ENCODE assay signal across 10 cellular contexts in the genomic region with DNA sequence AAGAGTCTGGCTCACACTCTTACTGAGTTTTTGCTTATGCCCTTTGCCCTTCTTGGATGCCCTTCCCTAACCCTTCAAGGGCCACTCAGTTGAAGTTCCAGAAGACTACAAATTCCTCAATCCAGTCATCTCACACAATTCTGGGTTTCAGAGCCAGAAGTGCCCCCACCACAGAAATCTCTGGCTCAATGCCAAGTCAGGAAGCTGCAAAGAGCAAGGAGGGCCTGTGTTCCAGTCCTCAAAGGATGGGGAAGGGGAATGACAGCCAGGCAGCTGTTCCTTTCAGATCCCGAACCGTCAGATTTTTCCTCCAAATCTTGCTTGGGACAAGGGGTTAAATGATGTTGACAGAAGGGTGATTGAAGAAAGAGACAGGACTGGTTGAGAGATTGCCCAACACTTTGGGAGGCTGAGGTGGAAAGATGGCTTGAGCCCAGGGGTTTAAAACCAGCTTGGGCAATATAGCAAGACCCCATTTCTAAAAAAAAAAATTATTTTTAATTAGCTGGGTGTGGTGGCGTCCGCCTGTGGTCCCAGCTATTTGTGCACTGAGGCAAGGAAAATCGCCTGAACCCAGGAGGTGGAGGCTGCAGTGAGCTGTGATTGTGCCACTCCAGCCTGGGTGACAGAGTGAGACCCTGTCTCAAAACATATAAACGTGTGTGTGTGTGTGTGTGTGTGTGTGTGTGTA. TPM values are rescaled to one million over a fixed set of nuclear protein-coding genes. Genes with fewer than 3 reads are reported as not detected.
DNase-seq lines count a peak whose midpoint lies in the region; ATAC-seq and TF ChIP-seq lines count a peak whose summit lies in the region.
"Had no signal": no experiment of that assay in that cellular context is flagged by ENCODE, and none has a peak within 500 bp of the region (broad histone marks: within the 10 kb centered on the region; RNA-seq: fewer than 3 reads in every experiment).

No MANE protein-coding gene starts in this region.

- no peak overlapping the region for H3K27ac ChIP-seq in SU-DHL-6 (ENCODE audit: low read depth, low read length)

- H3K4me2 ChIP-seq in SU-DHL-6 (ENCODE audit: low read depth, low read length, poor library complexity, severe bottlenecking) = peak overlapping the region; percentile 96

- TF ChIP-seq CTCF in SU-DHL-6 (IDR thresholded peaks at IDR 0.05; ENCODE audit: insufficient read depth, low read length, poor library complexity, severe bottlenecking) = no peak
- TF ChIP-seq CTCF in fibroblast of villous mesenchyme (IDR thresholded peaks at IDR 0.05; ENCODE audit: insufficient read depth, low read depth, low read length) = no peak

- no peak for DNase-seq in T-helper 1 cell
- no peak for DNase-seq in fibroblast of villous mesenchyme (ENCODE audit: low read depth)
- no peak for DNase-seq in amniotic stem cell (lab: John Stamatoyannopoulos, UW)
- no peak for DNase-seq in left lobe of liver (ENCODE audit: low spot score)
- DNase-seq: occipital lobe had no signal

- no peaks in the 10 kb centered on the region for H3K36me3 ChIP-seq in SU-DHL-6 (ENCODE audit: low read length)

- H3F3A ChIP-seq in SU-DHL-6 (ENCODE audit: insufficient read depth) = peaks cover 13% of the 10 kb centered on the region; the same call in 1 of the 2 replicates

- peak overlapping the region; percentile 80 for H3K4me3 Mint-ChIP-seq in T-helper 1 cell treated with Interleukin-12 subunit alpha and Interleukin-12 subunit beta and Interleukin-4 antibody, amounts not matched to agents 30 μg/mL and 1 μg/mL, for 36 hours
- H3K4me3 Mint-ChIP-seq in stimulated activated memory B cell treated with anti-CD40 and anti-IgM and Interleukin-4, amounts not matched to agents 10 μg/mL and 1 μg/mL and 100 μg/mL, for 72 hours = peak overlapping the region; percentile 82

- no peaks in the 10 kb centered on the region for H4K20me1 ChIP-seq in SU-DHL-6 (ENCODE audit: low read depth, low read length)

- peak overlapping the region; percentile 26 for H3K27ac Mint-ChIP-seq in T-helper 1 cell treated with Interleukin-12 subunit alpha and Interleukin-12 subunit beta and Interleukin-4 antibody, amounts not matched to agents 30 μg/mL and 1 μg/mL, for 36 hours
- peak overlapping the region; percentile 75 for H3K27ac Mint-ChIP-seq in stimulated activated memory B cell treated with anti-CD40 and anti-IgM and Interleukin-4, amounts not matched to agents 10 μg/mL and 1 μg/mL and 100 μg/mL, for 72 hours

- peaks cover 13% of the 10 kb centered on the region for H3K4me1 Mint-ChIP-seq in T-helper 1 cell treated with Interleukin-12 subunit alpha and Interleukin-12 subunit beta and Interleukin-4 antibody, amounts not matched to agents 30 μg/mL and 1 μg/mL, for 36 hours (ENCODE audit: low read depth)
- peaks cover 22% of the 10 kb centered on the region for H3K4me1 Mint-ChIP-seq in stimulated activated memory B cell treated with anti-CD40 and anti-IgM and Interleukin-4, amounts not matched to agents 10 μg/mL and 1 μg/mL and 100 μg/mL, for 72 hours

- H3K27me3 ChIP-seq in SU-DHL-6 (ENCODE audit: low read length) = no peaks in the 10 kb centered on the region

- no peak for ATAC-seq in stimulated activated memory B cell treated with anti-CD40 and anti-IgM and Interleukin-4, amounts not matched to agents 10 μg/mL and 1 μg/mL and 100 μg/mL, for 72 hours
- no peak for ATAC-seq in left lobe of liver
- no peak for ATAC-seq in HG02588 (IDR thresholded peaks at IDR 0.05; ENCODE audit: unreplicated experiment)

- H3K4me3 ChIP-seq in SU-DHL-6 (ENCODE audit: insufficient read depth, low read length, poor library complexity, severe bottlenecking) = peak overlapping the region; percentile 61
- peak overlapping the region; percentile 60 for H3K4me3 ChIP-seq in fibroblast of villous mesenchyme (ENCODE audit: low read depth, low read length)
- H3K4me3 ChIP-seq: HAP-1 had no signal

- H3K9me2 ChIP-seq in SU-DHL-6 (replicated peaks; ENCODE audit: insufficient read depth, low read length) = no peaks in the 10 kb centered on the region

- peaks cover 25% of the 10 kb centered on the region for H3K79me2 ChIP-seq in SU-DHL-6 (ENCODE audit: insufficient read depth, low read length)

- H3K9me3 Mint-ChIP-seq in T-helper 1 cell treated with Interleukin-12 subunit alpha and Interleukin-12 subunit beta and Interleukin-4 antibody, amounts not matched to agents 30 μg/mL and 1 μg/mL, for 36 hours = no peaks in the 10 kb centered on the region
- H3K9me3 Mint-ChIP-seq in stimulated activated memory B cell treated with anti-CD40 and anti-IgM and Interleukin-4, amounts not matched to agents 10 μg/mL and 1 μg/mL and 100 μg/mL, for 72 hours = no peaks in the 10 kb centered on the region

- H3K9ac ChIP-seq in SU-DHL-6 (ENCODE audit: low read length) = peak overlapping the region; percentile 88

- H2AFZ ChIP-seq in SU-DHL-6 (ENCODE audit: low read depth, low read length, severe bottlenecking) = peak overlapping the region; percentile 99

- no peaks in the 10 kb centered on the region for H3K9me3 ChIP-seq in SU-DHL-6 (ENCODE audit: insufficient read depth, low read length)
- H3K9me3 ChIP-seq: HAP-1 had no signal

- H3K36me3 Mint-ChIP-seq in T-helper 1 cell treated with Interleukin-12 subunit alpha and Interleukin-12 subunit beta and Interleukin-4 antibody, amounts not matched to agents 30 μg/mL and 1 μg/mL, for 36 hours (ENCODE audit: low read depth) = no peaks in the 10 kb centered on the region
- peaks cover 12% of the 10 kb centered on the region for H3K36me3 Mint-ChIP-seq in stimulated activated memory B cell treated with anti-CD40 and anti-IgM and Interleukin-4, amounts not matched to agents 10 μg/mL and 1 μg/mL and 100 μg/mL, for 72 hours

- H3K27me3 Mint-ChIP-seq in T-helper 1 cell treated with Interleukin-12 subunit alpha and Interleukin-12 subunit beta and Interleukin-4 antibody, amounts not matched to agents 30 μg/mL and 1 μg/mL, for 36 hours (ENCODE audit: low read depth) = no peaks in the 10 kb centered on the region
- no peaks in the 10 kb centered on the region for H3K27me3 Mint-ChIP-seq in stimulated activated memory B cell treated with anti-CD40 and anti-IgM and Interleukin-4, amounts not matched to agents 10 μg/mL and 1 μg/mL and 100 μg/mL, for 72 hours

RNA-seq across cellular contexts. Expression of a gene that starts 0.7 kb away (rescaled TPM):
- 1.3 and 1.6 TPM in 2 replicates for total RNA-seq in fibroblast of villous mesenchyme
- not detected for total RNA-seq in left lobe of liver

RNA-seq across cellular contexts. Expression of a gene that starts 14.0 kb away (rescaled TPM):
- 10.3 and 10.4 TPM in 2 replicates for total RNA-seq in fibroblast of villous mesenchyme
- total RNA-seq in left lobe of liver = 4.3 TPM

RNA-seq across cellular contexts. Expression of a gene that starts 14.3 kb away (rescaled TPM):
- total RNA-seq in fibroblast of villous mesenchyme = 9.3 and 15.1 TPM in 2 replicates
- total RNA-seq in left lobe of liver = 11.8 TPM
